Comparison of ENCODE assay signal across 11 cellular contexts in genomic region chr12:120444676-120445075, GRCh38. TPM values are rescaled to one million over a fixed set of nuclear protein-coding genes. Genes with fewer than 3 reads are reported as not detected.
A peak's percentile ranks its signal among the peaks of the same experiment; 100 is the strongest.
DNase-seq lines count a peak whose midpoint lies in the region; ATAC-seq and TF ChIP-seq lines count a peak whose summit lies in the region.
"Had no signal": no experiment of that assay in that cellular context is flagged by ENCODE, and none has a peak within 500 bp of the region (broad histone marks: within the 10 kb centered on the region; RNA-seq: fewer than 3 reads in every experiment).

No MANE protein-coding gene starts in this region.

- intact Hi-C loops in mammary epithelial cell (cut with micrococcal nuclease) (no loop called here), ascending aorta (cut with DNase I) (loop anchor here (5.0 kb wide), 2 partner anchors 88 to 127 kb away; partner anchors contain the start of gene RNF10)

- H4K20me1 ChIP-seq in mammary epithelial cell (ENCODE audit: insufficient read depth, low read length) (no peaks in the 10 kb centered on the region), osteoblast (ENCODE audit: insufficient read depth, low read length) (peaks cover 15% of the 10 kb centered on the region)

- H3K9ac ChIP-seq in mammary epithelial cell (ENCODE audit: insufficient read depth, low read length): no peak overlapping the region

- no peak for DNase-seq in activated CD8-positive, alpha-beta memory T cell treated with anti-CD3 and anti-CD28 coated beads, Interleukin-2, amount 10 ng/mL, durations not matched to agents 7 days and 5 days
- no peak for DNase-seq in activated CD8-positive, alpha-beta memory T cell treated with anti-CD3 and anti-CD28 coated beads, Interleukin-2, amount 50 U/mL, for 48 hours
- DNase-seq in LNCaP clone FGC (ENCODE audit: low read depth) (no peak), mammary epithelial cell (no peak), osteoblast (ENCODE audit: insufficient read length, low spot score, missing footprints) (no peak), ascending aorta (ENCODE audit: low spot score in 2 of 2) (no peak), NCI-H1417 treated with DMSO at 0.1 percent for 48 hours (lab: John Stamatoyannopoulos, UW) (no peak)
- DNase-seq: activated CD8-positive, alpha-beta memory T cell treated with anti-CD3 and anti-CD28 coated beads, Interleukin-2, amount 50 U/mL, for 4 hours; foreskin fibroblast; right cardiac atrium had no signal

- H3K4me1 ChIP-seq in mammary epithelial cell (ENCODE audit: insufficient read depth, low read length): peaks cover 24% of the 10 kb centered on the region
- H3K4me1 ChIP-seq in osteoblast (ENCODE audit: insufficient read depth, low read length): peaks cover 18% of the 10 kb centered on the region
- H3K4me1 ChIP-seq in ascending aorta: peaks cover 3 to 9% of the 10 kb centered on the region in 2 donors

- dilution Hi-C loops in mammary epithelial cell (cut with HindIII; ENCODE audit: low sequenced_read_pairs): no loop called here

- no TSS peak for BruUV-seq in mammary epithelial cell (replicated peaks; lab: Mats Ljungman, UMichigan)

- H3K27ac ChIP-seq in mammary epithelial cell (ENCODE audit: insufficient read depth, low read depth, low read length) (no peak overlapping the region), osteoblast (ENCODE audit: low read depth, low read length) (no peak overlapping the region), ascending aorta (no peak overlapping the region)

- H3K4me3 ChIP-seq in LNCaP clone FGC (ENCODE audit: low read depth, low read length) (peak overlapping the region; percentile 99), mammary epithelial cell (replicated peaks in 1 of 3; ENCODE audit: insufficient read depth in 1 of 3, low read depth in 2 of 3, low read length in 3 of 3) (peak overlapping the region in 2 of 3 experiments; percentile 70 to 97), osteoblast (ENCODE audit: insufficient read depth, low read length) (no peak overlapping the region), ascending aorta (no peak overlapping the region)

- no peak for TF ChIP-seq CTCF in LNCaP clone FGC (IDR thresholded peaks at IDR 0.05; ENCODE audit: control insufficient read depth, extremely low read depth, insufficient read depth)
- no peak for TF ChIP-seq CTCF in mammary epithelial cell (conservative IDR thresholded peaks at IDR 0.05 in 1 of 2, IDR thresholded peaks at IDR 0.05 in 1 of 2; ENCODE audit: extremely low read depth in 1 of 2, insufficient read depth in 1 of 2, low read depth in 1 of 2, low read length in 2 of 2)
- no peak for TF ChIP-seq CTCF in osteoblast (IDR thresholded peaks at IDR 0.05; ENCODE audit: extremely low read depth, low read depth, low read length)
- TF ChIP-seq CTCF in ascending aorta (IDR thresholded peaks at IDR 0.05): no peak

- no peaks in the 10 kb centered on the region for H3K27me3 ChIP-seq in mammary epithelial cell (ENCODE audit: insufficient read depth, low read length)
- no peaks in the 10 kb centered on the region for H3K27me3 ChIP-seq in osteoblast (ENCODE audit: insufficient read depth, low read length)
- no peaks in the 10 kb centered on the region for H3K27me3 ChIP-seq in ascending aorta

- H3K9me3 ChIP-seq in mammary epithelial cell (replicated peaks; ENCODE audit: insufficient read depth, low read length) (no peaks in the 10 kb centered on the region), osteoblast (ENCODE audit: low read depth, low read length) (no peaks in the 10 kb centered on the region), ascending aorta (no peaks in the 10 kb centered on the region)

- H3K27me3 Mint-ChIP-seq in activated CD8-positive, alpha-beta memory T cell treated with anti-CD3 and anti-CD28 coated beads, Interleukin-2, amount 10 ng/mL, durations not matched to agents 7 days and 5 days: no peaks in the 10 kb centered on the region

- H3K4me3 Mint-ChIP-seq in activated CD8-positive, alpha-beta memory T cell treated with anti-CD3 and anti-CD28 coated beads, Interleukin-2, amount 10 ng/mL, durations not matched to agents 7 days and 5 days: peak overlapping the region; percentile 99

- peaks cover 37% of the 10 kb centered on the region for H3K36me3 Mint-ChIP-seq in activated CD8-positive, alpha-beta memory T cell treated with anti-CD3 and anti-CD28 coated beads, Interleukin-2, amount 10 ng/mL, durations not matched to agents 7 days and 5 days

- H2AFZ ChIP-seq in mammary epithelial cell (ENCODE audit: low read depth, low read length) (no peak overlapping the region), osteoblast (ENCODE audit: low read length) (no peak overlapping the region)

- CTCF ChIA-PET in activated CD8-positive, alpha-beta memory T cell treated with anti-CD3 and anti-CD28 coated beads, Interleukin-2, amount 10 ng/mL, durations not matched to agents 7 days and 5 days (lab: Charles Lee): interaction anchor here (0.6 to 3.6 kb wide), 5 partner anchors 9 to 51 kb away, joined by 3 to 30 read pairs (median 7); partner anchors contain the start of genes DYNLL1 and SRSF9
- CTCF ChIA-PET in mammary epithelial cell (lab: Charles Lee; ENCODE audit: low non-redundant PET): no interaction called here

- in situ Hi-C loops in mammary epithelial cell (cut with MboI; ENCODE audit: low sequenced_read_pairs in 2 of 2): no loop called here

- H3K36me3 ChIP-seq in mammary epithelial cell (ENCODE audit: insufficient read depth, low read length): peaks cover 9% of the 10 kb centered on the region
- peaks cover 37% of the 10 kb centered on the region for H3K36me3 ChIP-seq in osteoblast (ENCODE audit: insufficient read depth, low read length)
- H3K36me3 ChIP-seq in ascending aorta: peaks cover 24 to 29% of the 10 kb centered on the region in 2 donors

- peaks cover 57% of the 10 kb centered on the region for H3K4me1 Mint-ChIP-seq in activated CD8-positive, alpha-beta memory T cell treated with anti-CD3 and anti-CD28 coated beads, Interleukin-2, amount 10 ng/mL, durations not matched to agents 7 days and 5 days

- no peak for ATAC-seq in activated CD8-positive, alpha-beta memory T cell treated with anti-CD3 and anti-CD28 coated beads, Interleukin-2, amount 10 ng/mL, durations not matched to agents 7 days and 5 days
- no peak for ATAC-seq in GM19023 (IDR thresholded peaks at IDR 0.05; ENCODE audit: unreplicated experiment)
- ATAC-seq: right cardiac atrium had no signal

- H3K27ac Mint-ChIP-seq in activated CD8-positive, alpha-beta memory T cell treated with anti-CD3 and anti-CD28 coated beads, Interleukin-2, amount 10 ng/mL, durations not matched to agents 7 days and 5 days: peak overlapping the region; percentile 90

- peak overlapping the region; percentile 83 for H3K4me2 ChIP-seq in mammary epithelial cell (ENCODE audit: insufficient read depth, low read depth, low read length)
- peak overlapping the region; percentile 79 for H3K4me2 ChIP-seq in osteoblast (ENCODE audit: insufficient read depth, low read length)

- WGBS in mammary epithelial cell (ENCODE audit: low coverage, missing lambda C conversion rate): 92% methylated on average over 2 of the region's 2 CpGs

- H3K79me2 ChIP-seq in mammary epithelial cell (ENCODE audit: insufficient read depth, low read length) (peaks cover 91% of the 10 kb centered on the region), osteoblast (ENCODE audit: insufficient read depth, low read length) (peaks cover 84% of the 10 kb centered on the region)

- no peaks in the 10 kb centered on the region for H3K9me3 Mint-ChIP-seq in activated CD8-positive, alpha-beta memory T cell treated with anti-CD3 and anti-CD28 coated beads, Interleukin-2, amount 10 ng/mL, durations not matched to agents 7 days and 5 days (ENCODE audit: low read depth)

RNA-seq across cellular contexts. Expression of gene TRIAP1, which starts 1.5 kb away (rescaled TPM):
- 10 to 100 TPM; 26.8 to 38.0 TPM for total RNA-seq in activated CD8-positive, alpha-beta memory T cell treated with anti-CD3 and anti-CD28 coated beads, Interleukin-2, amount 10 ng/mL, durations not matched to agents 7 days and 5 days
- total RNA-seq in mammary epithelial cell (10 to 100 TPM; 27.8 to 41.6 TPM), osteoblast (19.2 and 19.9 TPM in 2 replicates), ascending aorta (12.1 TPM)
- 42.7 TPM for polyA plus RNA-seq in mammary epithelial cell
- 24.9 TPM for polyA minus RNA-seq in mammary epithelial cell

RNA-seq across cellular contexts. Expression of gene GATC, which starts 1.6 kb away (rescaled TPM):
- 10 to 100 TPM; 25.3 to 32.7 TPM for total RNA-seq in activated CD8-positive, alpha-beta memory T cell treated with anti-CD3 and anti-CD28 coated beads, Interleukin-2, amount 10 ng/mL, durations not matched to agents 7 days and 5 days
- total RNA-seq in mammary epithelial cell (10 to 100 TPM; 19.5 to 32.9 TPM), osteoblast (14.5 and 20.0 TPM in 2 replicates), ascending aorta (6.2 TPM)
- 13.2 TPM for polyA plus RNA-seq in mammary epithelial cell
- 32.4 TPM for polyA minus RNA-seq in mammary epithelial cell

RNA-seq across cellular contexts. Expression of gene COX6A1, which starts 6.8 kb away (rescaled TPM):
- total RNA-seq in activated CD8-positive, alpha-beta memory T cell treated with anti-CD3 and anti-CD28 coated beads, Interleukin-2, amount 10 ng/mL, durations not matched to agents 7 days and 5 days: 100 to 1,000 TPM; 329 to 408 TPM
- total RNA-seq in mammary epithelial cell: 100 to 1,000 TPM; 306 to 422 TPM
- 907 TPM for polyA plus RNA-seq in mammary epithelial cell
- 152 TPM for polyA minus RNA-seq in mammary epithelial cell
- total RNA-seq in osteoblast: 224 and 256 TPM in 2 replicates
- total RNA-seq in ascending aorta: 686 TPM

RNA-seq across cellular contexts. Expression of gene SRSF9, which starts 24.9 kb away (rescaled TPM):
- total RNA-seq in activated CD8-positive, alpha-beta memory T cell treated with anti-CD3 and anti-CD28 coated beads, Interleukin-2, amount 10 ng/mL, durations not matched to agents 7 days and 5 days: 100 to 1,000 TPM; 195 to 240 TPM
- total RNA-seq in mammary epithelial cell (100 to 1,000 TPM in 1 of 2 donors, 10 to 100 TPM in 1; 84.7 to 205 TPM), osteoblast (103 and 107 TPM in 2 replicates), ascending aorta (68.6 TPM)
- polyA plus RNA-seq in mammary epithelial cell: 143 TPM
- 72.0 TPM for polyA minus RNA-seq in mammary epithelial cell

RNA-seq across cellular contexts. Expression of gene DYNLL1, which starts 51.2 kb away (rescaled TPM):
- 100 to 1,000 TPM; 190 to 264 TPM for total RNA-seq in activated CD8-positive, alpha-beta memory T cell treated with anti-CD3 and anti-CD28 coated beads, Interleukin-2, amount 10 ng/mL, durations not matched to agents 7 days and 5 days
- 100 to 1,000 TPM; 210 to 390 TPM for total RNA-seq in mammary epithelial cell
- 723 TPM for polyA plus RNA-seq in mammary epithelial cell
- 177 TPM for polyA minus RNA-seq in mammary epithelial cell
- total RNA-seq in osteoblast: 162 and 168 TPM in 2 replicates
- 216 TPM for total RNA-seq in ascending aorta

Comparison
In these comparisons a context has a peak if more than half of its experiments do, and no peak if none do; other contexts are left out.
1. H3K4me3 ChIP-seq: peak in LNCaP clone FGC (single experiment) and mammary epithelial cell (2 of 3); none in osteoblast (single experiment) and ascending aorta (0 of 2).